Comparison of ENCODE assay signal across 18 cellular contexts in genomic region chr4:112923514-112923913, GRCh38.
"Had no signal": no experiment of that assay in that cellular context is flagged by ENCODE, and none has a peak within 500 bp of the region (broad histone marks: within the 10 kb centered on the region; RNA-seq: fewer than 3 reads in every experiment).

No MANE protein-coding gene starts in this region.

- H2AFZ ChIP-seq: neural progenitor cell had no signal

- H3K4me1 ChIP-seq: psoas muscle, upper lobe of left lung had no signal

- H3K9me3 ChIP-seq: heart left ventricle, psoas muscle, upper lobe of left lung had no signal

- H3K27me3 ChIP-seq: heart left ventricle, neural progenitor cell, upper lobe of left lung had no signal

- ATAC-seq: naive thymus-derived CD4-positive, alpha-beta T cell; psoas muscle; stimulated activated effector memory CD8-positive, alpha-beta T cell treated with anti-CD3 and anti-CD28 coated beads, Interleukin-12 subunit alpha, Interleukin-12 subunit beta, amount 100 ng/mL, for 72 hours had no signal

- H3K4me2 ChIP-seq: neural progenitor cell, smooth muscle cell had no signal

- H3K9ac ChIP-seq: neural progenitor cell had no signal

- H3K4me3 ChIP-seq: heart left ventricle, neural progenitor cell, psoas muscle, SK-N-MC, smooth muscle cell, upper lobe of left lung had no signal

- FAIRE-seq: frontal cortex had no signal

- H3K27ac ChIP-seq: epithelial cell of prostate, psoas muscle, SK-N-MC, upper lobe of left lung had no signal

- DNase-seq: activated CD4-positive, alpha-beta memory T cell treated with anti-CD3 and anti-CD28 coated beads for 36 hours; activated gamma-delta T cell treated with Interleukin-2 at 50 U/mL for 16 hours; activated T-cell treated with anti-CD3 and anti-CD28 coated beads for 4 hours; amniotic stem cell; central memory CD4-positive, alpha-beta T cell; endodermal cell; heart left ventricle; mesendoderm; naive thymus-derived CD4-positive, alpha-beta T cell; stimulated activated CD4-positive, alpha-beta T cell treated with anti-CD3 and anti-CD28 coated beads, Interleukin-4, amount 100 ng/mL, for 24 hours; upper lobe of left lung had no signal

- H3K36me3 ChIP-seq: heart left ventricle, neural progenitor cell, upper lobe of left lung had no signal
